In genomic region chr5:141617682-141618029, GRCh38 we compare ENCODE assay signal across 8 cellular contexts. TPM values are rescaled to one million over a fixed set of nuclear protein-coding genes. Genes with fewer than 3 reads are reported as not detected.
DNase-seq lines count a peak whose midpoint lies in the region; ATAC-seq and TF ChIP-seq lines count a peak whose summit lies in the region.

No MANE protein-coding gene starts in this region.

- peaks cover 44% of the 10 kb centered on the region for H3K4me1 Mint-ChIP-seq in T-helper 17 cell

- peak overlapping the region; percentile 100 for H3K4me3 Mint-ChIP-seq in T-helper 17 cell

- H3K36me3 ChIP-seq in gastroesophageal sphincter (peaks cover 0 to 26% of the 10 kb centered on the region in 2 donors), smooth muscle cell (ENCODE audit: low read depth) (no peaks in the 10 kb centered on the region)

- peaks cover 47% of the 10 kb centered on the region for H4K20me1 ChIP-seq in smooth muscle cell (ENCODE audit: low read depth)

- H3K4me2 ChIP-seq in smooth muscle cell, result peak overlapping the region; percentile 97

- peak overlapping the region; percentile 90 for H3K9ac ChIP-seq in smooth muscle cell (ENCODE audit: low read depth)

- H3K36me3 Mint-ChIP-seq in T-helper 17 cell (ENCODE audit: low read depth), result peaks cover 10% of the 10 kb centered on the region

- peaks cover 52% of the 10 kb centered on the region for H3K79me2 ChIP-seq in smooth muscle cell (ENCODE audit: low read depth)

- no peak for DNase-seq in HFF-Myc (ENCODE audit: extremely low read depth, low read depth)
- DNase-seq in T-helper 17 cell, result no peak
- DNase-seq in smooth muscle cell (lab: John Stamatoyannopoulos, UW; ENCODE audit: unreplicated experiment), result no peak
- no peak for DNase-seq in activated CD8-positive, alpha-beta memory T cell treated with anti-CD3 and anti-CD28 coated beads, Interleukin-2, amount 50 U/mL, for 4 hours
- no peak for DNase-seq in NOMO-1 treated with dmso at 0.1 percent for 144 hours (lab: John Stamatoyannopoulos, UW; ENCODE audit: unreplicated experiment)

- H3K27me3 Mint-ChIP-seq in T-helper 17 cell, result no peaks in the 10 kb centered on the region

- peaks cover 24% of the 10 kb centered on the region for H3F3A ChIP-seq in smooth muscle cell (ENCODE audit: low read depth)

- peaks cover 0 to 49% (median 4%) of the 10 kb centered on the region in 3 donors for H3K4me1 ChIP-seq in gastroesophageal sphincter
- H3K4me1 ChIP-seq in smooth muscle cell (ENCODE audit: low read depth), result peaks cover 30% of the 10 kb centered on the region

- peak overlapping the region; percentile 74 for H3K4me3 ChIP-seq in HFF-Myc (replicated peaks; ENCODE audit: low read depth, low read length)
- peak overlapping the region; percentile 86 to 98 for H3K4me3 ChIP-seq in gastroesophageal sphincter
- H3K4me3 ChIP-seq in smooth muscle cell, result peak overlapping the region; percentile 94

- TF ChIP-seq EP300 in gastroesophageal sphincter (IDR thresholded peaks at IDR 0.05), result no peak

- H3K27ac Mint-ChIP-seq in T-helper 17 cell, result peak overlapping the region; percentile 98

- no peak for TF ChIP-seq POLR2A in gastroesophageal sphincter (IDR thresholded peaks at IDR 0.05)

- H3K27ac ChIP-seq in gastroesophageal sphincter, result peak overlapping the region; percentile 77 to 96 (median 89)
- peak overlapping the region; percentile 77 for H3K27ac ChIP-seq in smooth muscle cell (ENCODE audit: low read depth)

- 6 to 15% methylated on average over 9 of the region's 9 CpGs for WGBS in gastroesophageal sphincter (ENCODE audit: low coverage in 1 of 2), 2 donors
- 21% methylated on average over 9 of the region's 9 CpGs for WGBS in smooth muscle cell (ENCODE audit: low lambda C conversion rate)

- H2AFZ ChIP-seq in smooth muscle cell (ENCODE audit: low read depth), result peak overlapping the region; percentile 65

- no peak for TF ChIP-seq CTCF in HFF-Myc (IDR thresholded peaks at IDR 0.05; ENCODE audit: low read depth, low read length, missing control alignments)
- TF ChIP-seq CTCF in gastroesophageal sphincter (IDR thresholded peaks at IDR 0.05), result no peak
- no peak for TF ChIP-seq CTCF in smooth muscle cell (IDR thresholded peaks at IDR 0.05; ENCODE audit: borderline replicate concordance, insufficient read depth, poor library complexity, severe bottlenecking)

- H3K9me3 ChIP-seq in T-helper 17 cell (ENCODE audit: control insufficient read depth, low read length, poor library complexity, severe bottlenecking) (no peaks in the 10 kb centered on the region), gastroesophageal sphincter (no peaks in the 10 kb centered on the region), smooth muscle cell (replicated peaks; ENCODE audit: low read depth) (no peaks in the 10 kb centered on the region)

- ATAC-seq in T-helper 17 cell (no peak), gastroesophageal sphincter (no peak), HG02642 (IDR thresholded peaks at IDR 0.05; ENCODE audit: poor library complexity, unreplicated experiment) (no peak), HG02970 (IDR thresholded peaks at IDR 0.05; ENCODE audit: low FRiP score, unreplicated experiment) (no peak)

- H3K27me3 ChIP-seq in gastroesophageal sphincter (no peaks in the 10 kb centered on the region), smooth muscle cell (ENCODE audit: low read depth) (no peaks in the 10 kb centered on the region)

RNA-seq across cellular contexts. Expression of gene DIAPH1, which starts 1.1 kb away (rescaled TPM):
- total RNA-seq in T-helper 17 cell, result 100 to 1,000 TPM; 256 to 327 TPM
- 10 to 100 TPM; 35.2 to 62.3 (median 53.4) TPM for total RNA-seq in gastroesophageal sphincter
- 25.2 and 26.7 TPM in 2 replicates for total RNA-seq in smooth muscle cell
- 15.4 and 34.7 TPM in 2 replicates for polyA plus RNA-seq in smooth muscle cell

RNA-seq across cellular contexts. Expression of gene HDAC3, which starts 19.0 kb away (rescaled TPM):
- 10 to 100 TPM; 67.7 to 79.2 TPM for total RNA-seq in T-helper 17 cell
- total RNA-seq in gastroesophageal sphincter, result 10 to 100 TPM; 35.4 to 77.8 (median 37.7) TPM
- total RNA-seq in smooth muscle cell, result 47.4 and 50.2 TPM in 2 replicates
- 66.9 and 79.8 TPM in 2 replicates for polyA plus RNA-seq in smooth muscle cell

RNA-seq across cellular contexts. Expression of gene RELL2, which starts 19.1 kb away (rescaled TPM):
- 10 to 100 TPM; 17.2 to 17.8 TPM for total RNA-seq in T-helper 17 cell
- total RNA-seq in gastroesophageal sphincter, result 1 to 10 TPM; 2.3 to 5.4 (median 2.8) TPM
- total RNA-seq in smooth muscle cell, result 2.6 and 4.2 TPM in 2 replicates
- 7.4 and 8.7 TPM in 2 replicates for polyA plus RNA-seq in smooth muscle cell

RNA-seq across cellular contexts. Expression of gene FCHSD1, which starts 33.6 kb away (rescaled TPM):
- total RNA-seq in T-helper 17 cell, result 10 to 100 TPM; 77.6 to 82.2 TPM
- total RNA-seq in gastroesophageal sphincter, result 10 to 100 TPM in 3 of 4 donors, 1 to 10 TPM in 1; 8.2 to 14.8 (median 13.3) TPM
- 15.6 and 16.4 TPM in 2 replicates for total RNA-seq in smooth muscle cell
- polyA plus RNA-seq in smooth muscle cell, result 15.7 and 35.8 TPM in 2 replicates
